In the genomic region with DNA sequence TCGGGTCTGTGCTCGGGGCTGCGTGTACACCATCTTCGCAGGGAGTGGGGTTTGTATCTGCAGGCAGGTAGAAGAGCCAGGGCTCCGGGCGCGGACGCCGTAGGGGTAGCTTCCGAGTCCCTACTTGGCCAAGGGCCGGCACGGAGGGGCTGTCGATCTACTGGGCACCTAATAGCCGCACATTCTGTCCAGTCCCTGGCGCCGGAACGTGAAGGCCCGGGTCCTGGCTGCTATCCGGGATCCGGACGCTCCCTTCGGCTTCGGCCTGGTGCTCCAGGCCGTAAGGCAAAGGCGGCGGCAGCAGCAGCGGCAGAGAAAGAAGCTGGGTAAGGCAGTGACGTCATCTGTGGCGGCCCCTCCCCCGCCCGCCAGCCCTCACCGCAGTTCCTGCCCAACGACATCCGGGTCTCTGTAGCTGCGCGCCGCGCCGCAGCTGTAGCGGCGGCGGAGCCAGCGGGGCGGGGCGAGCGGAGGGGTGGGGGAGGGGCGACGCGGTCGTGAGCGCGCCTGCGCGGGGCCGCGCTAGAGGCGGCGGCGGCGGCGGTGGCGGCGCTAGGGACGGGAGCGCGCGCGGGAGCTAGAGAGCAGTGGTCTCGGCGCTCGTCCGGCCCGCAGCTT, we compare ENCODE assay signal across 8 cellular contexts. TPM values are rescaled to one million over a fixed set of nuclear protein-coding genes. Genes with fewer than 3 reads are reported as not detected.
A peak's percentile ranks its signal among the peaks of the same experiment; 100 is the strongest.
DNase-seq lines count a peak whose midpoint lies in the region; ATAC-seq and TF ChIP-seq lines count a peak whose summit lies in the region.

A gene (plus strand): TSS at position 525 of the 618 bp plus-strand sequence. CDS start 33,483 bp downstream, outside the sequence.

- H4K20me1 ChIP-seq in IMR-90 (ENCODE audit: insufficient read depth, low read length) = peaks cover 26% of the 10 kb centered on the region; the same call in 1 of the 2 replicates

- peak; percentile 88 for DNase-seq in DMS 273 treated with DMSO at 0.1 percent for 48 hours (lab: John Stamatoyannopoulos, UW)
- peak; percentile 95 for DNase-seq in IMR-90
- peak; percentile 95 for DNase-seq in OCI-M2 (lab: John Stamatoyannopoulos, UW; ENCODE audit: unreplicated experiment)
- DNase-seq in activated T-cell treated with anti-CD3 and anti-CD28 coated beads for 4 hours = peak; percentile 92
- peak; percentile 80 for DNase-seq in epithelial cell of prostate (ENCODE audit: low read depth, low spot score)
- DNase-seq in mucosa of descending colon = peak; percentile 97 to 98 (median 98)
- peak; percentile 91 to 92 for DNase-seq in stimulated activated CD8-positive, alpha-beta memory T cell treated with anti-CD3 and anti-CD28 coated beads, Interleukin-4, amount 100 ng/mL, for 1 hour (ENCODE audit: low read depth in 2 of 2, low spot score in 1 of 2)

- no peak within 1 kb of the TSS for H2BK15ac ChIP-seq in IMR-90 (ENCODE audit: low read depth, low read length)

- peak within 1 kb of the TSS; percentile 53; the same call in 1 of the 2 replicates for H2BK120ac ChIP-seq in IMR-90 (ENCODE audit: low read depth, low read length)

- H3K23ac ChIP-seq in IMR-90 (ENCODE audit: low read depth, low read length) = peak within 1 kb of the TSS; percentile 93

- WGBS in IMR-90 (ENCODE audit: extremely low coverage in 2 of 2, insufficient read length in 1 of 2), 2 experiments = 0% methylated on average over 4 of the region's 73 CpGs; no CpG with 5 or more reads in 1 of the 2 experiments

- H3K27ac ChIP-seq in IMR-90 (ENCODE audit: insufficient read depth, low read length) = peak within 1 kb of the TSS; percentile 98
- H3K27ac ChIP-seq in epithelial cell of prostate = peak within 1 kb of the TSS; percentile 89

- H3K18ac ChIP-seq in IMR-90 (ENCODE audit: low read depth, low read length) = peak within 1 kb of the TSS; percentile 38

- no peaks in the 10 kb centered on the region for H3K9me3 ChIP-seq in IMR-90 (ENCODE audit: control insufficient read depth, insufficient read depth, low read length)
- no peaks in the 10 kb centered on the region for H3K9me3 ChIP-seq in mucosa of descending colon

- peak; percentile 78; the same call in 1 of the 2 replicates for TF ChIP-seq POLR2A in IMR-90 (IDR thresholded peaks at IDR 0.05; ENCODE audit: low read depth, low read length)

- peak within 1 kb of the TSS; percentile 77; the same call in 1 of the 2 replicates for H4K91ac ChIP-seq in IMR-90 (ENCODE audit: insufficient read depth, low read depth, low read length)

- peak within 1 kb of the TSS; percentile 99 for H3K4me2 ChIP-seq in IMR-90 (ENCODE audit: low read depth, low read length)

- H4K5ac ChIP-seq in IMR-90 (ENCODE audit: low read depth, low read length) = peak within 1 kb of the TSS; percentile 32

- CTCF ChIA-PET in IMR-90 (lab: Yijun Ruan, JAX) = interaction anchor here (0.6 to 0.8 kb wide), 2 partner anchors 310 to 860 kb away, joined by 3 read pairs; no protein-coding TSS in a partner anchor

- peak within 1 kb of the TSS; percentile 94 for H3K9ac ChIP-seq in IMR-90 (ENCODE audit: low read depth, low read length)

- in situ Hi-C loops in IMR-90 (cut with MboI; ENCODE audit: low sequenced_read_pairs) = no loop called here

- no peak for TF ChIP-seq RAD21 in IMR-90 (IDR thresholded peaks at IDR 0.05; ENCODE audit: low read length)

- TF ChIP-seq CTCF in IMR-90 (conservative IDR thresholded peaks at IDR 0.05; ENCODE audit: low read depth, low read length) = no peak
- TF ChIP-seq CTCF in mucosa of descending colon (IDR thresholded peaks at IDR 0.05) = no peak

- dilution Hi-C loops in IMR-90 (cut with HindIII; ENCODE audit: low sequenced_read_pairs, unreplicated experiment) = no loop called here

- H4K8ac ChIP-seq in IMR-90 (ENCODE audit: low read depth in 2 of 2, low read length in 2 of 2) = peak within 1 kb of the TSS; percentile 51 to 92; a peak in 2 of 4 replicates

- peak within 1 kb of the TSS; percentile 94 for H2AK9ac ChIP-seq in IMR-90 (replicated peaks; ENCODE audit: low read depth, low read length, poor library complexity)

- POLR2A ChIA-PET in IMR-90 (lab: Charles Lee; ENCODE audit: unreplicated experiment) = interaction anchor here (0.6 kb wide), 5 partner anchors 30 to 1839 kb away, joined by 3 to 5 read pairs (median 4); no protein-coding TSS in a partner anchor

- H3K36me3 ChIP-seq in IMR-90 (ENCODE audit: control insufficient read depth, insufficient read depth, low read length) (no peaks in the 10 kb centered on the region), mucosa of descending colon (ENCODE audit: low read depth) (no peaks in the 10 kb centered on the region)

- peak within 1 kb of the TSS; percentile 94 for H2BK5ac ChIP-seq in IMR-90 (ENCODE audit: low read depth, low read length, poor library complexity, severe bottlenecking)

- H3K56ac ChIP-seq in IMR-90 (ENCODE audit: extremely low read depth, insufficient read depth, low read length) = peak within 1 kb of the TSS; percentile 91

- H2BK20ac ChIP-seq in IMR-90 (ENCODE audit: low read depth, low read length) = no peak within 1 kb of the TSS

- H3K9me1 ChIP-seq in IMR-90 (ENCODE audit: insufficient read depth, low read length) = no peaks in the 10 kb centered on the region

- intact Hi-C loops in IMR-90 (cut with micrococcal nuclease) = loop anchor here (5.0 kb wide), 2 partner anchors 157 to 238 kb away; a partner anchor contains a TSS
- intact Hi-C loops in mucosa of descending colon (cut with DNase I, micrococcal nuclease) = loop anchor here in 1 of 2 donors (10.0 kb wide), 1 partner anchor 154 kb away; a partner anchor contains a TSS

- peak within 1 kb of the TSS; percentile 89 for H3K14ac ChIP-seq in IMR-90 (replicated peaks; ENCODE audit: low read depth, low read length)

- no TSS peak for BruUV-seq in IMR-90 (replicated peaks; lab: Mats Ljungman, UMichigan)

- peak within 1 kb of the TSS; percentile 81 for H3K4me3 ChIP-seq in IMR-90 (ENCODE audit: insufficient read depth, low read depth, low read length)
- H3K4me3 ChIP-seq in mucosa of descending colon = peak within 1 kb of the TSS; percentile 93

- ATAC-seq in GM21529 (IDR thresholded peaks at IDR 0.05; ENCODE audit: unreplicated experiment) = peak; percentile 71
- peak; percentile 79 for ATAC-seq in IMR-90 (ENCODE audit: low read depth)
- peak; percentile 93 for ATAC-seq in mucosa of descending colon

- H3K79me1 ChIP-seq in IMR-90 (ENCODE audit: low read depth in 1 of 2, low read length in 2 of 2) = peaks cover 5 to 20% of the 10 kb centered on the region in 2 experiments; a peak in 2 of 4 replicates

- no peaks in the 10 kb centered on the region; the same call in 1 of the 2 replicates for H3K27me3 ChIP-seq in IMR-90 (ENCODE audit: control insufficient read depth, insufficient read depth, low read length)

- peak within 1 kb of the TSS; percentile 45 for H2AK5ac ChIP-seq in IMR-90 (ENCODE audit: low read depth, low read length)

- peak within 1 kb of the TSS; percentile 98 for H2AFZ ChIP-seq in IMR-90 (replicated peaks; ENCODE audit: low read length, poor library complexity)

- peaks cover 4% of the 10 kb centered on the region for H3K4me1 ChIP-seq in IMR-90 (ENCODE audit: control insufficient read depth, insufficient read depth, low read length)
- peaks cover 32% of the 10 kb centered on the region for H3K4me1 ChIP-seq in mucosa of descending colon (ENCODE audit: low read depth)

- peak within 1 kb of the TSS; percentile 58 for H3K4ac ChIP-seq in IMR-90 (ENCODE audit: low read depth, low read length)

TF ChIP-seq in IMR-90, 13 proteins besides CTCF, POLR2A, EP300 and RAD21:
- TF ChIP-seq NFE2L2 (IDR thresholded peaks at IDR 0.05; ENCODE audit: low read depth, low read length) (no peak), CEBPB (IDR thresholded peaks at IDR 0.05; ENCODE audit: low read depth, low read length) (no peak), RFX5 (IDR thresholded peaks at IDR 0.05; ENCODE audit: low read depth, low read length) (no peak), MAZ (IDR thresholded peaks at IDR 0.05; ENCODE audit: borderline replicate concordance, low read depth, low read length) (peak; percentile 68; the same call in 1 of the 2 replicates), BHLHE40 (IDR thresholded peaks at IDR 0.05; ENCODE audit: low read depth, low read length) (peak; percentile 35; the same call in 1 of the 2 replicates)
- TF ChIP-seq, protein P1, sequence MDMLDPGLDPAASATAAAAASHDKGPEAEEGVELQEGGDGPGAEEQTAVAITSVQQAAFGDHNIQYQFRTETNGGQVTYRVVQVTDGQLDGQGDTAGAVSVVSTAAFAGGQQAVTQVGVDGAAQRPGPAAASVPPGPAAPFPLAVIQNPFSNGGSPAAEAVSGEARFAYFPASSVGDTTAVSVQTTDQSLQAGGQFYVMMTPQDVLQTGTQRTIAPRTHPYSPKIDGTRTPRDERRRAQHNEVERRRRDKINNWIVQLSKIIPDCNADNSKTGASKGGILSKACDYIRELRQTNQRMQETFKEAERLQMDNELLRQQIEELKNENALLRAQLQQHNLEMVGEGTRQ (IDR thresholded peaks at IDR 0.05; ENCODE audit: low read depth, low read length) = no peak
- TF ChIP-seq, protein P2, sequence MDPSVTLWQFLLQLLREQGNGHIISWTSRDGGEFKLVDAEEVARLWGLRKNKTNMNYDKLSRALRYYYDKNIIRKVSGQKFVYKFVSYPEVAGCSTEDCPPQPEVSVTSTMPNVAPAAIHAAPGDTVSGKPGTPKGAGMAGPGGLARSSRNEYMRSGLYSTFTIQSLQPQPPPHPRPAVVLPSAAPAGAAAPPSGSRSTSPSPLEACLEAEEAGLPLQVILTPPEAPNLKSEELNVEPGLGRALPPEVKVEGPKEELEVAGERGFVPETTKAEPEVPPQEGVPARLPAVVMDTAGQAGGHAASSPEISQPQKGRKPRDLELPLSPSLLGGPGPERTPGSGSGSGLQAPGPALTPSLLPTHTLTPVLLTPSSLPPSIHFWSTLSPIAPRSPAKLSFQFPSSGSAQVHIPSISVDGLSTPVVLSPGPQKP (IDR thresholded peaks at IDR 0.05; ENCODE audit: borderline replicate concordance, low read depth, low read length) = no peak

RNA-seq across cellular contexts. Expression of the gene that starts here (rescaled TPM):
- total RNA-seq in IMR-90 (2012; rRNA removed) (14.3 and 22.8 TPM in 2 replicates), mucosa of descending colon (100 to 1,000 TPM; 102 to 124 (median 111) TPM)
- polyA plus RNA-seq in IMR-90 (2012; rRNA removed) = 11.3 and 15.1 TPM in 2 replicates
- polyA plus RNA-seq in IMR-90 (2012; cell fraction: cytosol; rRNA removed) = 1.1 and 1.8 TPM in 2 replicates
- polyA plus RNA-seq in IMR-90 (2012; cell fraction: nucleus; rRNA removed; ENCODE audit: low replicate concordance) = 3.0 and 35.6 TPM in 2 replicates

Comparison
In these comparisons a context has a peak if more than half of its experiments do, and no peak if none do; other contexts are left out.
1. Peak in every context shown above with its lines: DNase-seq, ATAC-seq, H3K4me3 ChIP-seq and H3K27ac ChIP-seq.